12 cellular contexts compared by ENCODE assay signal in the genomic region with DNA sequence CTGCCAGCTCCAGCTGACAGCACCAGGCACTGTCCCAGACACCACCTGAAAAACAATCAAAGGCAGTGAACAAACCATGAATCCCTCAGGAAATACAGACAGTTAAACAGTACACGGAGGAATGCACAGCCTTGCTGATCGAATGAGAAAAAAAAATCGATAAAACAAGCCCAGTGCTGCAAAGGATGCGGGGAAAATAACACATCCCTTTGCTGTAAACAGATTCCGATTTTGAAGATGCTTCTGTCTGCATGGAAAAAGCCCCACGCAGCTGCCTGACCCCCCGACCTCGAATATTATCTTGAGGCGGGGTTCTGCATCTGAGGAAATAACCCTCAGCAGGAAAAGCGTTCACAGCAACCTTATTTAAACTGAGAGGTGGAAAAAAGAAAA. TPM values are rescaled to one million over a fixed set of nuclear protein-coding genes. Genes with fewer than 3 reads are reported as not detected.
A peak's percentile ranks its signal among the peaks of the same experiment; 100 is the strongest.
DNase-seq lines count a peak whose midpoint lies in the region; TF ChIP-seq lines count a peak whose summit lies in the region.
"Had no signal": no experiment of that assay in that cellular context is flagged by ENCODE, and none has a peak within 500 bp of the region (broad histone marks: within the 10 kb centered on the region; RNA-seq: fewer than 3 reads in every experiment).

No MANE protein-coding gene starts in this region.

- H3K4me1 ChIP-seq in OCI-LY1 (ENCODE audit: insufficient read depth, low read length, severe bottlenecking), result peaks cover 39% of the 10 kb centered on the region
- peaks cover 57 to 71% (median 71%) of the 10 kb centered on the region in 3 donors for H3K4me1 ChIP-seq in skeletal muscle tissue (ENCODE audit: control insufficient read depth in 3 of 3, insufficient read depth in 3 of 3, low read length in 3 of 3)

- no peaks in the 10 kb centered on the region for H3K9me2 ChIP-seq in OCI-LY1 (ENCODE audit: low read depth, low read length)

- H3K27ac Mint-ChIP-seq in activated naive CD4-positive, alpha-beta T cell treated with anti-CD3 and anti-CD28 coated beads, Interleukin-2, amount 10 ng/mL, durations not matched to agents 7 days and 5 days, result peak overlapping the region; percentile 96
- H3K27ac Mint-ChIP-seq in immature natural killer cell, result peak overlapping the region in 5 of 6 donors; percentile 73 to 93 (median 84)
- no peak overlapping the region for H3K27ac Mint-ChIP-seq in progenitor cell of endocrine pancreas

- no peak for DNase-seq in activated naive CD4-positive, alpha-beta T cell treated with anti-CD3 and anti-CD28 coated beads, Interleukin-2, amount 10 ng/mL, durations not matched to agents 7 days and 5 days
- no peak for DNase-seq in activated naive CD4-positive, alpha-beta T cell (lab: John Stamatoyannopoulos, UW)
- DNase-seq in immature natural killer cell (no peak), NCI-H2029 treated with DMSO at 0.1 percent for 48 hours (lab: John Stamatoyannopoulos, UW) (no peak), dermis blood vessel endothelial cell (no peak), progenitor cell of endocrine pancreas (ENCODE audit: low spot score, unreplicated experiment) (no peak)
- DNase-seq: ACHN; activated CD4-positive, CD25-positive, alpha-beta regulatory T cell treated with anti-CD3 and anti-CD28 coated beads, Interleukin-2, amount 50 U/mL, for 72 hours had no signal

- peaks cover 10% of the 10 kb centered on the region for H3K36me3 Mint-ChIP-seq in activated naive CD4-positive, alpha-beta T cell treated with anti-CD3 and anti-CD28 coated beads, Interleukin-2, amount 10 ng/mL, durations not matched to agents 7 days and 5 days
- H3K36me3 Mint-ChIP-seq in immature natural killer cell (peaks cover 0 to under 1% (median 0%) of the 10 kb centered on the region in 3 donors), progenitor cell of endocrine pancreas (ENCODE audit: insufficient read depth) (no peaks in the 10 kb centered on the region)

- H3K4me3 Mint-ChIP-seq in activated naive CD4-positive, alpha-beta T cell treated with anti-CD3 and anti-CD28 coated beads, Interleukin-2, amount 10 ng/mL, durations not matched to agents 7 days and 5 days, result peak overlapping the region; percentile 31
- H3K4me3 Mint-ChIP-seq in immature natural killer cell (peak overlapping the region; percentile 45 to 77 (median 57)), progenitor cell of endocrine pancreas (ENCODE audit: low read depth) (no peak overlapping the region)

- H3K27me3 ChIP-seq in OCI-LY1 (ENCODE audit: insufficient read depth, low read length) (no peaks in the 10 kb centered on the region), skeletal muscle tissue (ENCODE audit: control insufficient read depth in 3 of 3, insufficient read depth in 3 of 3, low read length in 3 of 3) (no peaks in the 10 kb centered on the region)

- H3K27ac ChIP-seq in OCI-LY1 (ENCODE audit: low read depth, low read length, poor library complexity, severe bottlenecking) (peak overlapping the region; percentile 91), skeletal muscle tissue (ENCODE audit: low read depth, low read length) (peak overlapping the region; percentile 82)

- H3K4me2 ChIP-seq in OCI-LY1 (ENCODE audit: low read length), result peak overlapping the region; percentile 36

- peaks cover 3% of the 10 kb centered on the region; the same call in 1 of the 2 replicates for H3F3A ChIP-seq in OCI-LY1 (ENCODE audit: insufficient read depth, low read length)

- CTCF ChIA-PET in activated naive CD4-positive, alpha-beta T cell treated with anti-CD3 and anti-CD28 coated beads, Interleukin-2, amount 10 ng/mL, durations not matched to agents 7 days and 5 days (lab: Charles Lee), result interaction anchor here (0.6 to 4.0 kb wide), 9 partner anchors 22 to 63 kb away, joined by 3 to 26 read pairs (median 3); a partner anchor contains a TSS

- peaks cover 2% of the 10 kb centered on the region for H3K9me3 Mint-ChIP-seq in activated naive CD4-positive, alpha-beta T cell treated with anti-CD3 and anti-CD28 coated beads, Interleukin-2, amount 10 ng/mL, durations not matched to agents 7 days and 5 days
- H3K9me3 Mint-ChIP-seq in immature natural killer cell (no peaks in the 10 kb centered on the region), progenitor cell of endocrine pancreas (ENCODE audit: low read depth) (no peaks in the 10 kb centered on the region)

- H3K36me3 ChIP-seq in OCI-LY1 (ENCODE audit: insufficient read depth, low read length) (no peaks in the 10 kb centered on the region), skeletal muscle tissue (ENCODE audit: control insufficient read depth in 3 of 3, insufficient read depth in 3 of 3, low read length in 3 of 3) (no peaks in the 10 kb centered on the region)

- H3K4me1 Mint-ChIP-seq in activated naive CD4-positive, alpha-beta T cell treated with anti-CD3 and anti-CD28 coated beads, Interleukin-2, amount 10 ng/mL, durations not matched to agents 7 days and 5 days, result peaks cover 72% of the 10 kb centered on the region
- H3K4me1 Mint-ChIP-seq in immature natural killer cell (peaks cover 57% of the 10 kb centered on the region in 2 donors), progenitor cell of endocrine pancreas (ENCODE audit: low read depth) (no peaks in the 10 kb centered on the region)

- no peaks in the 10 kb centered on the region for H4K20me1 ChIP-seq in OCI-LY1 (ENCODE audit: insufficient read depth, low read length)

- peak overlapping the region; percentile 4 for H3K4me3 ChIP-seq in OCI-LY1 (ENCODE audit: low read depth, low read length, poor library complexity, severe bottlenecking)
- peak overlapping the region in 1 of 3 donors; percentile 19 for H3K4me3 ChIP-seq in skeletal muscle tissue (ENCODE audit: low read length in 3 of 3)
- H3K4me3 ChIP-seq: lung had no signal

- H3K9ac ChIP-seq in OCI-LY1 (ENCODE audit: low read length) (peak overlapping the region; percentile 6; the same call in 1 of the 2 replicates), skeletal muscle tissue (ENCODE audit: low read depth in 1 of 3, low read length in 3 of 3) (peak overlapping the region in 2 of 3 donors; percentile 40 to 74)

- H3K9me3 ChIP-seq in OCI-LY1 (ENCODE audit: low read length), result no peaks in the 10 kb centered on the region
- peaks cover 0 to 4% (median 0%) of the 10 kb centered on the region in 3 donors for H3K9me3 ChIP-seq in skeletal muscle tissue (ENCODE audit: control insufficient read depth in 3 of 3, low read length in 3 of 3)

- H3K27me3 Mint-ChIP-seq in activated naive CD4-positive, alpha-beta T cell treated with anti-CD3 and anti-CD28 coated beads, Interleukin-2, amount 10 ng/mL, durations not matched to agents 7 days and 5 days, result peaks cover 15% of the 10 kb centered on the region
- H3K27me3 Mint-ChIP-seq in immature natural killer cell (ENCODE audit: low read depth in 3 of 3) (peaks cover 0 to 12% (median 10%) of the 10 kb centered on the region in 3 donors), progenitor cell of endocrine pancreas (peaks cover 6% of the 10 kb centered on the region)
- H3K27me3 Mint-ChIP-seq: IgD-negative memory B cell had no signal

- no peak overlapping the region for H2AFZ ChIP-seq in OCI-LY1 (ENCODE audit: low read length)

- H3K79me2 ChIP-seq in OCI-LY1 (ENCODE audit: insufficient read depth, low read length), result no peaks in the 10 kb centered on the region

- TF ChIP-seq CTCF in OCI-LY1 (IDR thresholded peaks at IDR 0.05; ENCODE audit: low read length), result no peak
- no peak for TF ChIP-seq CTCF in progenitor cell of endocrine pancreas (IDR thresholded peaks at IDR 0.05; ENCODE audit: unreplicated experiment)

RNA-seq across cellular contexts. Expression of a gene that starts 43.9 kb away (rescaled TPM):
- polyA plus RNA-seq in immature natural killer cell, result 10 to 100 TPM; 43.6 to 89.1 (median 80.4) TPM
- 60.0 TPM for total RNA-seq in skeletal muscle tissue
- total RNA-seq in dermis blood vessel endothelial cell, result 13.8 and 21.6 TPM in 2 replicates
- 21.0 and 24.1 TPM in 2 replicates for total RNA-seq in progenitor cell of endocrine pancreas
